Comparison of ENCODE assay signal across 13 cellular contexts in the genomic region with DNA sequence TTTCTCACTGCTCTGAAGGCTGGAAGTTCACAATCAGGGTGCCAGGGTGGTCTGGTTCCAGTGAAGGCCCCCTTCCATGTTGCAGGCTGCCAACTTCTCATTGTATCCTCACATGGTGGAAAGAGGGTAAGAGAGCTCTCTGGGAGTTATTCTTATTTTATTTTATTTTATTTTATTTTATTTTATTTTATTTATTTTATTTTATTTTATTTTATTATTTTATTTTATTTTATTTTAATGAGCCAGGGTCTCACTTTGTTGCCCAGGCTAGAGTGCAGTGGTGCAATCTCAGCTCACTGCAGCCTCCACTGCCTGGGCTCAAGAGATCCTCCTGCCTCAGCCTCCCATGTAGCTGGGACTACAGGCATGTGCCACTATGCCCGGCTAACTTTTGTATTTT. TPM values are rescaled to one million over a fixed set of nuclear protein-coding genes. Genes with fewer than 3 reads are reported as not detected.
"Had no signal": no experiment of that assay in that cellular context is flagged by ENCODE, and none has a peak within 500 bp of the region (broad histone marks: within the 10 kb centered on the region; RNA-seq: fewer than 3 reads in every experiment).

No MANE protein-coding gene starts in this region.

RNA-seq across cellular contexts. Expression of gene DNAH3, which starts 5.4 kb away (rescaled TPM):
- total RNA-seq: activated B cell treated with CpG ODN at 0.5 μM for 24 hours; activated CD4-positive, alpha-beta memory T cell treated with anti-CD3 and anti-CD28 coated beads for 36 hours; activated CD4-positive, alpha-beta T cell treated with anti-CD3 and anti-CD28 coated beads for 36 hours; activated CD4-positive, alpha-beta T cell treated with anti-CD3 and anti-CD28 coated beads, Interleukin-2, amount 10 ng/mL, durations not matched to agents 24 days and 14 days; activated CD4-positive, alpha-beta T cell treated with anti-CD3 and anti-CD28 coated beads, Interleukin-2, amount 10 ng/mL, durations not matched to agents 7 days and 5 days; activated CD8-positive, alpha-beta T cell treated with anti-CD3 and anti-CD28 coated beads, Interleukin-2, amount 10 ng/mL, durations not matched to agents 7 days and 5 days; T-cell had no signal

RNA-seq across cellular contexts. Expression of gene ZP2, which starts 55.4 kb away (rescaled TPM):
- total RNA-seq: activated B cell treated with CpG ODN at 0.5 μM for 24 hours; activated CD4-positive, alpha-beta memory T cell treated with anti-CD3 and anti-CD28 coated beads for 36 hours; activated CD4-positive, alpha-beta T cell treated with anti-CD3 and anti-CD28 coated beads for 36 hours; activated CD4-positive, alpha-beta T cell treated with anti-CD3 and anti-CD28 coated beads, Interleukin-2, amount 10 ng/mL, durations not matched to agents 24 days and 14 days; activated CD4-positive, alpha-beta T cell treated with anti-CD3 and anti-CD28 coated beads, Interleukin-2, amount 10 ng/mL, durations not matched to agents 7 days and 5 days; activated CD8-positive, alpha-beta memory T cell treated with anti-CD3 and anti-CD28 coated beads for 36 hours; activated CD8-positive, alpha-beta memory T cell treated with anti-CD3 and anti-CD28 coated beads, Interleukin-2, amount 10 ng/mL, durations not matched to agents 7 days and 5 days; activated CD8-positive, alpha-beta T cell treated with anti-CD3 and anti-CD28 coated beads for 36 hours; activated CD8-positive, alpha-beta T cell treated with anti-CD3 and anti-CD28 coated beads, Interleukin-2, amount 10 ng/mL, durations not matched to agents 7 days and 5 days; T-cell; T-helper 1 cell treated with Interleukin-12 subunit alpha and Interleukin-12 subunit beta and Interleukin-4 antibody, amounts not matched to agents 30 ng/mL and 1 ng/mL, for 36 hours; T-helper 17 cell; T-helper 2 cell treated with Interferon-gamma antibody and Interleukin-4, amounts not matched to agents 100 ng/mL and 5 ng/mL, for 36 hours had no signal
